In the genomic region with DNA sequence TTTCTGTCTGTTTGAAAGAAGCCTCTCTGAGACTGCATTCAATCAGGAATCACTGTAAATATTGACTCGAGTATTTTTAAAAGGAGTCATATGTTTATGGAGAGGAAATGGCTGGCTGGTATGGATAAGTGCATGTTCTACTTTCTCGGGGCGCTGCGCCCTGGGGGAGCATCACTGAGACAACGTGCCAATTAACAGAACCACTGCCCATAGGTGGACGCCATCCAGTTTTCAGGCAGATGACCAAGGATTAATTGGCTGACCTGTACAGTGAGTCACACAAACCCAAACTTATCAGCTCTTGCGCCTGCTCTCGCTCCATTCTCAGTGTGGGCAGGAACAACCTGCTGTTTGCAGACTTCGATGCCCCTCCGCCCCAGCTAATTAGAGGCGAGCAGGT, we compare ENCODE assay signal across 1 cellular context.
TF ChIP-seq lines count a peak whose summit lies in the region.

No MANE protein-coding gene starts in this region.

TF ChIP-seq in K562, 482 proteins besides CTCF, POLR2A, EP300 and RAD21 (continued from another document):
- TF ChIP-seq, protein P1, sequence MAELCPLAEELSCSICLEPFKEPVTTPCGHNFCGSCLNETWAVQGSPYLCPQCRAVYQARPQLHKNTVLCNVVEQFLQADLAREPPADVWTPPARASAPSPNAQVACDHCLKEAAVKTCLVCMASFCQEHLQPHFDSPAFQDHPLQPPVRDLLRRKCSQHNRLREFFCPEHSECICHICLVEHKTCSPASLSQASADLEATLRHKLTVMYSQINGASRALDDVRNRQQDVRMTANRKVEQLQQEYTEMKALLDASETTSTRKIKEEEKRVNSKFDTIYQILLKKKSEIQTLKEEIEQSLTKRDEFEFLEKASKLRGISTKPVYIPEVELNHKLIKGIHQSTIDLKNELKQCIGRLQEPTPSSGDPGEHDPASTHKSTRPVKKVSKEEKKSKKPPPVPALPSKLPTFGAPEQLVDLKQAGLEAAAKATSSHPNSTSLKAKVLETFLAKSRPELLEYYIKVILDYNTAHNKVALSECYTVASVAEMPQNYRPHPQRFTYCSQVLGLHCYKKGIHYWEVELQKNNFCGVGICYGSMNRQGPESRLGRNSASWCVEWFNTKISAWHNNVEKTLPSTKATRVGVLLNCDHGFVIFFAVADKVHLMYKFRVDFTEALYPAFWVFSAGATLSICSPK (IDR thresholded peaks at IDR 0.05; ENCODE audit: borderline replicate concordance), result no peak
- TF ChIP-seq HMGN3 (IDR thresholded peaks at IDR 0.05; ENCODE audit: borderline replicate concordance, extremely low read depth, insufficient read length, low read depth, low read length) (no peak), ZBTB34 (CRISPR knock-in tag; IDR thresholded peaks at IDR 0.05) (no peak), CCNT2 (IDR thresholded peaks at IDR 0.05; ENCODE audit: borderline replicate concordance, extremely low read depth, insufficient read length, low read depth, low read length) (no peak)
